Comparison of ENCODE assay signal across 9 cellular contexts in the genomic region with DNA sequence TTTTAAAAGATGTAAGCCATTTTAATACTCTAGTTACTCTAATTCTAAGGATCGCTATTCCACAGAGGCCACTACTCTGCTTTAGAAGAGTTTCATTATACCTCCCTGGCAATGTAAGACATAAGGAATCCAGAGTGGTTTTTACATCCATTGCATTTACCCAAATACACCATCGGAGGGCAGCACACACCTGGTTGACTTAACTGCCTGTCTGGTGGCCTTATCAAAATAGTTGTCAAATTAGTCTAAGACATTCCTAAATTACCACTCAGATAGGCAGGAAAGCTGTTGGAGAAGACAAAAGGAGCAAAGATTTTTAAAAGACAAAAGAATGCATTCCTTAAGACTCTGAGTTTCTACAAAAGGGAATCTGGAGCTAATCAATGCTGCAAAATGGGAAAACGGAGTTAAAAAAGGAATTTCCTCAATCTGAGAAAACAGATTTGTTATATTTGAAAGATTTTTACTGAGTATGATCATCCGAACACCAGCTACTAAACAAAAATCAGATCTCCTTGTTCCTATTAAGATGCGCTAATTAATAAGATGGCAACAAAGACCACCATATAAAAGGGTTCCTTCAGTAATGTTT. TPM values are rescaled to one million over a fixed set of nuclear protein-coding genes. Genes with fewer than 3 reads are reported as not detected.
DNase-seq lines count a peak whose midpoint lies in the region; ATAC-seq, FAIRE-seq and TF ChIP-seq lines count a peak whose summit lies in the region.
"Had no signal": no experiment of that assay in that cellular context is flagged by ENCODE, and none has a peak within 500 bp of the region (broad histone marks: within the 10 kb centered on the region; RNA-seq: fewer than 3 reads in every experiment).

No MANE protein-coding gene starts in this region.

- FAIRE-seq in keratinocyte (lab: Jason Lieb, UNC): peak; percentile 94

- ATAC-seq in DND-41 (ENCODE audit: insufficient read depth, low read depth) (peak; percentile 81), SK-N-SH treated with all-trans-retinoic acid at 6 μM for 48 hours (peak; percentile 92), HG02981 (IDR thresholded peaks at IDR 0.05; ENCODE audit: unreplicated experiment) (no peak)

- H3K9me3 ChIP-seq in DND-41 (ENCODE audit: insufficient read depth, low read length, severe bottlenecking) (no peaks in the 10 kb centered on the region), mammary epithelial cell (replicated peaks; ENCODE audit: insufficient read depth, low read length) (no peaks in the 10 kb centered on the region), keratinocyte (ENCODE audit: control insufficient read depth, low read depth, low read length) (no peaks in the 10 kb centered on the region)

- H3K4me3 ChIP-seq in DND-41 (ENCODE audit: low read depth in 1 of 2, low read length in 2 of 2): no peak overlapping the region
- H3K4me3 ChIP-seq in mammary epithelial cell (replicated peaks in 1 of 3; ENCODE audit: insufficient read depth in 1 of 3, low read depth in 2 of 3, low read length in 3 of 3): no peak overlapping the region
- H3K4me3 ChIP-seq in keratinocyte (ENCODE audit: control insufficient read depth in 2 of 3, extremely low read depth in 1 of 3, insufficient read depth in 2 of 3, low read depth in 1 of 3, low read length in 3 of 3): no peak overlapping the region

- H3K36me3 ChIP-seq in DND-41 (ENCODE audit: insufficient read depth, low read length) (peaks cover 4% of the 10 kb centered on the region; the same call in 1 of the 2 replicates), mammary epithelial cell (ENCODE audit: insufficient read depth, low read length) (peaks cover 2% of the 10 kb centered on the region), keratinocyte (ENCODE audit: control insufficient read depth in 2 of 2, extremely low read depth in 1 of 2, insufficient read depth in 2 of 2, low read length in 2 of 2) (peaks cover 0 to 1% of the 10 kb centered on the region in 2 experiments)

- TF ChIP-seq CTCF in DND-41 (IDR thresholded peaks at IDR 0.05; ENCODE audit: borderline replicate concordance, extremely low read depth, low read length, poor library complexity, severe bottlenecking): peak; percentile 82
- TF ChIP-seq CTCF in mammary epithelial cell (conservative IDR thresholded peaks at IDR 0.05 in 1 of 2, IDR thresholded peaks at IDR 0.05 in 1 of 2; ENCODE audit: extremely low read depth in 1 of 2, insufficient read depth in 1 of 2, low read depth in 1 of 2, low read length in 2 of 2): peak; percentile 82 to 91
- TF ChIP-seq CTCF in keratinocyte (optimal IDR thresholded peaks at IDR 0.05 in 1 of 3, IDR thresholded peaks at IDR 0.05 in 1 of 3, conservative IDR thresholded peaks at IDR 0.05 in 1 of 3; ENCODE audit: extremely low read depth in 1 of 3, insufficient read depth in 2 of 3, low read length in 3 of 3): peak; percentile 67 to 83 (median 80)

- H4K20me1 ChIP-seq in DND-41 (ENCODE audit: insufficient read depth, low read length) (no peaks in the 10 kb centered on the region), mammary epithelial cell (ENCODE audit: insufficient read depth, low read length) (no peaks in the 10 kb centered on the region), keratinocyte (ENCODE audit: control insufficient read depth, extremely low read depth, insufficient read depth, low read length) (no peaks in the 10 kb centered on the region)

- H3K79me2 ChIP-seq in DND-41 (ENCODE audit: insufficient read depth, low read length) (no peaks in the 10 kb centered on the region), mammary epithelial cell (ENCODE audit: insufficient read depth, low read length) (no peaks in the 10 kb centered on the region), keratinocyte (ENCODE audit: control insufficient read depth, insufficient read depth, low read length) (no peaks in the 10 kb centered on the region)

- no TSS peak for BruUV-seq in mammary epithelial cell (replicated peaks; lab: Mats Ljungman, UMichigan)

- H3K9me1 ChIP-seq in keratinocyte (ENCODE audit: control insufficient read depth, extremely low read depth, insufficient read depth, low read length): no peaks in the 10 kb centered on the region

- no peaks in the 10 kb centered on the region for H3K4me1 ChIP-seq in DND-41 (ENCODE audit: insufficient read depth, low read length)
- peaks cover 4% of the 10 kb centered on the region for H3K4me1 ChIP-seq in mammary epithelial cell (ENCODE audit: insufficient read depth, low read length)
- peaks cover 6% of the 10 kb centered on the region for H3K4me1 ChIP-seq in keratinocyte (ENCODE audit: control insufficient read depth, extremely low read depth, insufficient read depth, low read length)

- H3K27me3 ChIP-seq in DND-41 (ENCODE audit: insufficient read depth, low read length, poor library complexity): no peaks in the 10 kb centered on the region
- H3K27me3 ChIP-seq in mammary epithelial cell (ENCODE audit: insufficient read depth, low read length): no peaks in the 10 kb centered on the region
- H3K27me3 ChIP-seq in keratinocyte (ENCODE audit: control insufficient read depth, extremely low read depth, insufficient read depth, low read length): no peaks in the 10 kb centered on the region

- in situ Hi-C loops in mammary epithelial cell (cut with MboI; ENCODE audit: low sequenced_read_pairs in 2 of 2): loop anchor here in 1 of 2 donors (25.0 kb wide), 1 partner anchor 297 kb away; no protein-coding TSS in a partner anchor

- CTCF ChIA-PET in mammary epithelial cell (lab: Charles Lee; ENCODE audit: low non-redundant PET): interaction anchor here (0.7 to 0.9 kb wide), 3 partner anchors 71 to 334 kb away, joined by 5 read pairs; no protein-coding TSS in a partner anchor

- no peak overlapping the region for H2AFZ ChIP-seq in DND-41 (ENCODE audit: low read depth, low read length)
- H2AFZ ChIP-seq in mammary epithelial cell (ENCODE audit: low read depth, low read length): no peak overlapping the region
- H2AFZ ChIP-seq in keratinocyte (ENCODE audit: control insufficient read depth, low read length): no peak overlapping the region

- WGBS in mammary epithelial cell (ENCODE audit: low coverage, missing lambda C conversion rate): 54% methylated on average over 5 of the region's 5 CpGs

- intact Hi-C loops in mammary epithelial cell (cut with micrococcal nuclease): loop anchor here (1.0 to 5.0 kb wide), 6 partner anchors 33 to 352 kb away; partner anchors contain the start of gene FGD4

- H3K27ac ChIP-seq in DND-41 (ENCODE audit: low read length) (no peak overlapping the region), mammary epithelial cell (ENCODE audit: insufficient read depth, low read depth, low read length) (no peak overlapping the region), keratinocyte (ENCODE audit: control insufficient read depth, insufficient read depth, low read length) (no peak overlapping the region)

- peak; percentile 55 for DNase-seq in DND-41
- DNase-seq in H4 (ENCODE audit: low spot score): peak; percentile 57
- DNase-seq in NCI-H128 (lab: John Stamatoyannopoulos, UW; ENCODE audit: unreplicated experiment): peak; percentile 56
- DNase-seq in mammary epithelial cell: peak; percentile 62
- peak; percentile 56 for DNase-seq in keratinocyte (ENCODE audit: low read depth, low spot score)
- DNase-seq in stimulated activated CD4-positive, alpha-beta T cell treated with anti-CD3 and anti-CD28 coated beads, TNF-alpha, amount 100 ng/mL, for 24 hours (ENCODE audit: low read depth in 3 of 3): peak in 2 of 3 experiments; percentile 4 to 5
- DNase-seq: activated naive CD8-positive, alpha-beta T cell treated with anti-CD3 and anti-CD28 coated beads, Interleukin-2, amount 10 ng/mL, durations not matched to agents 7 days and 5 days had no signal

- no peak overlapping the region for H3K4me2 ChIP-seq in DND-41 (ENCODE audit: insufficient read depth, low read length)
- no peak overlapping the region for H3K4me2 ChIP-seq in mammary epithelial cell (ENCODE audit: insufficient read depth, low read depth, low read length)
- H3K4me2 ChIP-seq in keratinocyte (ENCODE audit: control insufficient read depth, extremely low read depth, insufficient read depth, low read depth, low read length): peak overlapping the region; percentile 34

- H3K9ac ChIP-seq in DND-41 (ENCODE audit: low read depth, low read length) (no peak overlapping the region), mammary epithelial cell (ENCODE audit: insufficient read depth, low read length) (no peak overlapping the region), keratinocyte (ENCODE audit: control insufficient read depth, extremely low read depth, insufficient read depth, low read length) (no peak overlapping the region)

- dilution Hi-C loops in mammary epithelial cell (cut with HindIII; ENCODE audit: low sequenced_read_pairs): no loop called here
- dilution Hi-C loops in keratinocyte (cut with MboI; ENCODE audit: extremely low pct_ligation_motif_present, low sequenced_read_pairs): no loop called here

TF ChIP-seq in SK-N-SH treated with all-trans-retinoic acid at 6 μM for 48 hours, 23 proteins besides CTCF, POLR2A, EP300 and RAD21 (continues in another document):
- TF ChIP-seq OSR1 (CRISPR knock-in tag; IDR thresholded peaks at IDR 0.05) (no peak), ARNTL (CRISPR knock-in tag; IDR thresholded peaks at IDR 0.05; ENCODE audit: borderline replicate concordance, low read depth) (no peak), BACH2 (CRISPR knock-in tag; IDR thresholded peaks at IDR 0.05; ENCODE audit: borderline replicate concordance) (no peak), CREB5 (CRISPR knock-in tag; IDR thresholded peaks at IDR 0.05; ENCODE audit: low read depth) (no peak), ZNF70 (CRISPR knock-in tag; IDR thresholded peaks at IDR 0.05) (no peak)

RNA-seq across cellular contexts. Expression of gene FGD4, which starts 33.8 kb away (rescaled TPM):
- 1.4 and 2.2 TPM in 2 replicates for total RNA-seq in H4 (2014; rRNA removed; shearing (Covaris generic))
- total RNA-seq in mammary epithelial cell: 10 to 100 TPM; 20.8 to 35.3 TPM
- polyA plus RNA-seq in mammary epithelial cell (11.1 TPM), keratinocyte (7.8 to 10.5 TPM (median 7.9 TPM) in 3 replicates)
- polyA minus RNA-seq in mammary epithelial cell (62.7 TPM), keratinocyte (16.5 to 34.5 TPM (median 22.3 TPM) in 3 replicates)
- polyA plus RNA-seq in keratinocyte (2011; ENCODE audit: low read depth): 22.1 TPM
- polyA plus RNA-seq in keratinocyte (2011; cell fraction: cytosol; rRNA removed): 4.0 and 7.3 TPM in 2 replicates
- 12.3 and 14.2 TPM in 2 replicates for polyA plus RNA-seq in keratinocyte (2011; cell fraction: nucleus; rRNA removed)
- polyA plus RNA-seq in keratinocyte (2012; ENCODE audit: low replicate concordance): 6.2 and 7.4 TPM in 2 replicates
- polyA minus RNA-seq in keratinocyte (2011; cell fraction: cytosol; rRNA and poly(A)+ RNA removed): 26.7 TPM
- 28.1 and 53.8 TPM in 2 replicates for polyA minus RNA-seq in keratinocyte (2011; cell fraction: nucleus; rRNA and poly(A)+ RNA removed)

Comparison
In these comparisons a context has a peak if more than half of its experiments do, and no peak if none do; other contexts are left out.
1. DNase-seq: peak in every context shown above with its lines; median percentile 62 in mammary epithelial cell; 57 in H4; 56 in NCI-H128; 56 in keratinocyte; 55 in DND-41; 4 in stimulated activated CD4-positive, alpha-beta T cell treated with anti-CD3 and anti-CD28 coated beads, TNF-alpha, amount 100 ng/mL, for 24 hours.